17 cellular contexts compared by ENCODE assay signal in genomic region chr9:135414293-135414692, GRCh38.
DNase-seq lines count a peak whose midpoint lies in the region; ATAC-seq and TF ChIP-seq lines count a peak whose summit lies in the region.
"Had no signal": no experiment of that assay in that cellular context is flagged by ENCODE, and none has a peak within 500 bp of the region (broad histone marks: within the 10 kb centered on the region; RNA-seq: fewer than 3 reads in every experiment).

No MANE protein-coding gene starts in this region.

- peak; percentile 36 for DNase-seq in cardiac septum (ENCODE audit: low spot score)
- no peak for DNase-seq in left cardiac atrium
- DNase-seq in PC-9, result no peak
- peak; percentile 29 for DNase-seq in ecto neural progenitor cell (ENCODE audit: low spot score)
- DNase-seq in HEK293T (ENCODE audit: extremely low spot score), result no peak
- no peak for DNase-seq in NCI-H1048 (lab: John Stamatoyannopoulos, UW)
- DNase-seq: CD8-positive, alpha-beta memory T cell; DMS79 treated with DMSO at 0.1 percent for 48 hours; GM23248; KG1; NCI-H1105 treated with DMSO at 0.1 percent for 48 hours; NCI-H1694 treated with DMSO at 0.1 percent for 48 hours; NCI-H526 treated with DMSO at 0.1 percent for 48 hours; SW 1271 had no signal

- no peak for TF ChIP-seq CTCF in PC-9 (conservative IDR thresholded peaks at IDR 0.05)

- no peaks in the 10 kb centered on the region for H3K9me3 ChIP-seq in PC-9 (ENCODE audit: insufficient read depth, low read depth)
- H3K9me3 ChIP-seq: BLaER1 treated with 17β-estradiol and CSF1 and Interleukin-3, amounts not matched to agents 10 nM and 100 nM had no signal

- ATAC-seq in left cardiac atrium, result no peak
- no peak for ATAC-seq in HG03521 (IDR thresholded peaks at IDR 0.05; ENCODE audit: unreplicated experiment)
- no peak for ATAC-seq in HG03196 (IDR thresholded peaks at IDR 0.05; ENCODE audit: unreplicated experiment)

- BruUV-seq in PC-9 (replicated peaks; lab: Mats Ljungman, UMichigan), result no TSS peak

- no peaks in the 10 kb centered on the region for H3K79me2 ChIP-seq in PC-9 (ENCODE audit: low read depth)

- no peaks in the 10 kb centered on the region for H3K9me2 ChIP-seq in PC-9 (ENCODE audit: insufficient read depth)

- intact Hi-C loops in cardiac septum (cut with DNase I), result loop anchor here (5.0 kb wide), 1 partner anchor 72 kb away; no protein-coding TSS in a partner anchor
- intact Hi-C loops in left cardiac atrium (cut with DNase I), result loop anchor here (5.0 to 10.0 kb wide), 3 partner anchors 72 to 719 kb away; partner anchors contain the start of gene OLFM1 (in 1 of the 2)
- intact Hi-C loops in PC-9 (cut with micrococcal nuclease; ENCODE audit: unreplicated experiment), result loop anchor here (5.0 kb wide), 1 partner anchor 712 kb away; no protein-coding TSS in a partner anchor

- H3K27me3 ChIP-seq in PC-9 (ENCODE audit: insufficient read depth, low read depth), result peaks cover 17% of the 10 kb centered on the region

- peaks cover 4% of the 10 kb centered on the region; the same call in 1 of the 2 replicates for H3F3A ChIP-seq in PC-9 (ENCODE audit: insufficient read depth, low read depth)

- CTCF ChIA-PET in PC-9 (lab: Charles Lee), result no interaction called here
- CTCF ChIA-PET in HEK293T (lab: Yijun Ruan, JAX), result no interaction called here

- H3K4me3 ChIP-seq in PC-9, result no peak overlapping the region
- H3K4me3 ChIP-seq: BLaER1 treated with 17β-estradiol and CSF1 and Interleukin-3, amounts not matched to agents 10 nM and 100 nM; GM23248 had no signal

- H3K4me2 ChIP-seq in PC-9, result peak overlapping the region; percentile 36; the same call in 1 of the 2 replicates
- H3K4me2 ChIP-seq: BLaER1 treated with 17β-estradiol and CSF1 and Interleukin-3, amounts not matched to agents 10 nM and 100 nM had no signal

- H4K20me1 ChIP-seq in PC-9 (ENCODE audit: insufficient read depth), result no peaks in the 10 kb centered on the region

- no peak overlapping the region for H2AFZ ChIP-seq in PC-9
- H2AFZ ChIP-seq: GM23248 had no signal

- peaks cover 17% of the 10 kb centered on the region for H3K4me1 ChIP-seq in PC-9 (replicated peaks; ENCODE audit: insufficient read depth)

- no peaks in the 10 kb centered on the region for H3K36me3 ChIP-seq in PC-9 (ENCODE audit: low read depth)
- H3K36me3 ChIP-seq: BLaER1 treated with 17β-estradiol and CSF1 and Interleukin-3, amounts not matched to agents 10 nM and 100 nM had no signal

- no peak overlapping the region for H3K27ac ChIP-seq in PC-9
- H3K27ac ChIP-seq: BLaER1 treated with 17β-estradiol and CSF1 and Interleukin-3, amounts not matched to agents 10 nM and 100 nM; GM23248 had no signal

- POLR2A ChIA-PET in PC-9 (lab: Charles Lee; ENCODE audit: unreplicated experiment) (no interaction called here), HEK293T (lab: Yijun Ruan, JAX) (no interaction called here)

TF ChIP-seq in HEK293T, 16 proteins besides CTCF, POLR2A, EP300 and RAD21:
- TF ChIP-seq ARNT (IDR thresholded peaks at IDR 0.05) (no peak), L3MBTL2 (conservative IDR thresholded peaks at IDR 0.05) (no peak), SUZ12 (IDR thresholded peaks at IDR 0.05) (no peak), TARDBP (IDR thresholded peaks at IDR 0.05) (no peak), CTBP1 (IDR thresholded peaks at IDR 0.05; ENCODE audit: borderline replicate concordance) (no peak), HDGF (IDR thresholded peaks at IDR 0.05; ENCODE audit: borderline replicate concordance) (no peak), FOXA1 (IDR thresholded peaks at IDR 0.05) (no peak), SP1 (IDR thresholded peaks at IDR 0.05) (no peak), ZNF384 (IDR thresholded peaks at IDR 0.05) (no peak), NFRKB (IDR thresholded peaks at IDR 0.05) (no peak), BHLHE40 (IDR thresholded peaks at IDR 0.05; ENCODE audit: borderline replicate concordance) (no peak), FOXK2 (IDR thresholded peaks at IDR 0.05) (no peak)

Comparison
In these comparisons a context has a peak if more than half of its experiments do, and no peak if none do; other contexts are left out.
1. DNase-seq: peak in cardiac septum (single experiment) and ecto neural progenitor cell (single experiment); none in left cardiac atrium (single experiment), PC-9 (0 of 2), HEK293T (single experiment) and NCI-H1048 (single experiment).